ENCODE assay signal across 10 cellular contexts in genomic region chr22:39462443-39463147, GRCh38. TPM values are rescaled to one million over a fixed set of nuclear protein-coding genes. Genes with fewer than 3 reads are reported as not detected.
DNase-seq lines count a peak whose midpoint lies in the region; ATAC-seq, FAIRE-seq and TF ChIP-seq lines count a peak whose summit lies in the region.
"Had no signal": no experiment of that assay in that cellular context is flagged by ENCODE, and none has a peak within 500 bp of the region (broad histone marks: within the 10 kb centered on the region; RNA-seq: fewer than 3 reads in every experiment).

No MANE protein-coding gene starts in this region.

- H3K27me3 Mint-ChIP-seq in activated CD8-positive, alpha-beta memory T cell treated with anti-CD3 and anti-CD28 coated beads, Interleukin-2, amount 10 ng/mL, durations not matched to agents 7 days and 5 days, result peaks cover 26% of the 10 kb centered on the region

- no peak overlapping the region for H3K27ac Mint-ChIP-seq in activated CD8-positive, alpha-beta memory T cell treated with anti-CD3 and anti-CD28 coated beads, Interleukin-2, amount 10 ng/mL, durations not matched to agents 7 days and 5 days

- TF ChIP-seq EP300 in sigmoid colon (IDR thresholded peaks at IDR 0.05), result no peak

- H3K27ac ChIP-seq in left ventricle myocardium inferior (replicated peaks), result peak overlapping the region; percentile 89
- peak overlapping the region in 3 of 4 donors; percentile 14 to 63 (median 30) for H3K27ac ChIP-seq in sigmoid colon

- H3K36me3 ChIP-seq in left ventricle myocardium inferior (no peaks in the 10 kb centered on the region), sigmoid colon (no peaks in the 10 kb centered on the region)

- H3K9me3 ChIP-seq in left ventricle myocardium inferior (replicated peaks) (no peaks in the 10 kb centered on the region), sigmoid colon (no peaks in the 10 kb centered on the region)

- intact Hi-C loops in left ventricle myocardium inferior (cut with micrococcal nuclease), result no loop called here
- intact Hi-C loops in sigmoid colon (cut with DNase I), result no loop called here

- H3K9me3 Mint-ChIP-seq in activated CD8-positive, alpha-beta memory T cell treated with anti-CD3 and anti-CD28 coated beads, Interleukin-2, amount 10 ng/mL, durations not matched to agents 7 days and 5 days (ENCODE audit: low read depth), result no peaks in the 10 kb centered on the region

- WGBS in sigmoid colon, 2 donors, result 60 to 75% methylated on average over 13 of the region's 13 CpGs

- CTCF ChIA-PET in activated CD8-positive, alpha-beta memory T cell treated with anti-CD3 and anti-CD28 coated beads, Interleukin-2, amount 10 ng/mL, durations not matched to agents 7 days and 5 days (lab: Charles Lee), result interaction anchor here (1.7 kb wide), 1 partner anchor 31 kb away, joined by 4 read pairs; no protein-coding TSS in a partner anchor

- H3K4me1 ChIP-seq in left ventricle myocardium inferior (peaks cover 76% of the 10 kb centered on the region), sigmoid colon (peaks cover 0 to 9% (median 7%) of the 10 kb centered on the region in 4 donors)

- TF ChIP-seq POLR2A in GM12892 (IDR thresholded peaks at IDR 0.05; ENCODE audit: low read depth, low read length) (no peak), sigmoid colon (IDR thresholded peaks at IDR 0.05) (no peak)

- peaks cover 12% of the 10 kb centered on the region for H3K4me1 Mint-ChIP-seq in activated CD8-positive, alpha-beta memory T cell treated with anti-CD3 and anti-CD28 coated beads, Interleukin-2, amount 10 ng/mL, durations not matched to agents 7 days and 5 days

- H3K4me3 Mint-ChIP-seq in activated CD8-positive, alpha-beta memory T cell treated with anti-CD3 and anti-CD28 coated beads, Interleukin-2, amount 10 ng/mL, durations not matched to agents 7 days and 5 days, result no peak overlapping the region

- no peak for ATAC-seq in activated CD8-positive, alpha-beta memory T cell treated with anti-CD3 and anti-CD28 coated beads, Interleukin-2, amount 10 ng/mL, durations not matched to agents 7 days and 5 days

- H3K4me3 ChIP-seq in left ventricle myocardium inferior (no peak overlapping the region), sigmoid colon (no peak overlapping the region)

- TF ChIP-seq CTCF in left ventricle myocardium inferior (IDR thresholded peaks at IDR 0.05; ENCODE audit: borderline replicate concordance) (peak; percentile 55), sigmoid colon (IDR thresholded peaks at IDR 0.05) (no peak)

- H3K27me3 ChIP-seq in left ventricle myocardium inferior (ENCODE audit: low read depth), result peaks cover 17% of the 10 kb centered on the region
- H3K27me3 ChIP-seq in sigmoid colon, result peaks cover 12 to 19% (median 13%) of the 10 kb centered on the region in 3 donors

- FAIRE-seq in GM12892 (lab: Jason Lieb, UNC), result peak; percentile 76
- FAIRE-seq: bronchial epithelial cell had no signal

- no peak for DNase-seq in GM12892 (ENCODE audit: insufficient read length)
- DNase-seq in UCSD-AML1 (lab: John Stamatoyannopoulos, UW; ENCODE audit: unreplicated experiment), result peak; percentile 83
- peak; percentile 63 for DNase-seq in left ventricle myocardium inferior
- no peak for DNase-seq in sigmoid colon
- no peak for DNase-seq in SW 1271 (lab: John Stamatoyannopoulos, UW)
- no peak for DNase-seq in NOMO-1 treated with DMSO at 0.1 percent for 48 hours (lab: John Stamatoyannopoulos, UW; ENCODE audit: unreplicated experiment)
- no peak for DNase-seq in hepatic stellate cell (ENCODE audit: low spot score)
- no peak for DNase-seq in activated CD8-positive, alpha-beta memory T cell treated with anti-CD3 and anti-CD28 coated beads, Interleukin-2, amount 10 ng/mL, durations not matched to agents 7 days and 5 days

- no peaks in the 10 kb centered on the region for H3K36me3 Mint-ChIP-seq in activated CD8-positive, alpha-beta memory T cell treated with anti-CD3 and anti-CD28 coated beads, Interleukin-2, amount 10 ng/mL, durations not matched to agents 7 days and 5 days

RNA-seq across cellular contexts. Expression of gene MGAT3, which starts 5.8 kb away (rescaled TPM):
- polyA plus RNA-seq in GM12892 (2012; ENCODE audit: missing spikeins), result 16.6 TPM
- 3.2 TPM for total RNA-seq in left ventricle myocardium inferior
- 1 to 10 TPM in 3 of 4 donors, under 1 TPM in 1; 0.99 to 1.4 (median 1.2) TPM for total RNA-seq in sigmoid colon
- 1 to 10 TPM in 1 of 3 donors, under 1 TPM in 2; 0.60 to 8.1 (median 0.92) TPM for polyA plus RNA-seq in sigmoid colon
- total RNA-seq in activated CD8-positive, alpha-beta memory T cell treated with anti-CD3 and anti-CD28 coated beads, Interleukin-2, amount 10 ng/mL, durations not matched to agents 7 days and 5 days, result 1 to 10 TPM in 1 of 2 experiments, under 1 TPM in 1; 0.96 to 3.6 TPM
- total RNA-seq: RPMI7951 had no signal

RNA-seq across cellular contexts. Expression of gene MIEF1, which starts 39.5 kb away (rescaled TPM):
- 15.2 TPM for polyA plus RNA-seq in GM12892 (2012; ENCODE audit: missing spikeins)
- total RNA-seq in left ventricle myocardium inferior (15.5 TPM), sigmoid colon (10 to 100 TPM; 11.8 to 19.7 (median 14.2) TPM)
- 10 to 100 TPM in 2 of 3 donors, 1 to 10 TPM in 1; 9.0 to 25.4 (median 11.6) TPM for polyA plus RNA-seq in sigmoid colon
- 10 to 100 TPM; 40.6 to 45.7 TPM for total RNA-seq in activated CD8-positive, alpha-beta memory T cell treated with anti-CD3 and anti-CD28 coated beads, Interleukin-2, amount 10 ng/mL, durations not matched to agents 7 days and 5 days

RNA-seq across cellular contexts. Expression of gene ATF4, which starts 57.8 kb away (rescaled TPM):
- 330 TPM for polyA plus RNA-seq in GM12892 (2012; ENCODE audit: missing spikeins)
- total RNA-seq in left ventricle myocardium inferior, result 193 TPM
- 100 to 1,000 TPM; 483 to 651 (median 631) TPM for total RNA-seq in sigmoid colon
- 100 to 1,000 TPM; 423 to 446 (median 444) TPM for polyA plus RNA-seq in sigmoid colon
- 100 to 1,000 TPM; 365 to 501 TPM for total RNA-seq in activated CD8-positive, alpha-beta memory T cell treated with anti-CD3 and anti-CD28 coated beads, Interleukin-2, amount 10 ng/mL, durations not matched to agents 7 days and 5 days

Comparison
In these comparisons a context has a peak if more than half of its experiments do, and no peak if none do; other contexts are left out.
1. DNase-seq: peak in UCSD-AML1 (single experiment) and left ventricle myocardium inferior (single experiment); none in GM12892 (single experiment), sigmoid colon (single experiment), SW 1271 (0 of 2), NOMO-1 treated with DMSO at 0.1 percent for 48 hours (single experiment), hepatic stellate cell (single experiment) and activated CD8-positive, alpha-beta memory T cell treated with anti-CD3 and anti-CD28 coated beads, Interleukin-2, amount 10 ng/mL, durations not matched to agents 7 days and 5 days (single experiment).